ENCODE assay signal across 9 cellular contexts in genomic region chr3:73508330-73508954, GRCh38.
DNase-seq lines count a peak whose midpoint lies in the region; ATAC-seq and TF ChIP-seq lines count a peak whose summit lies in the region.
"Had no signal": no experiment of that assay in that cellular context is flagged by ENCODE, and none has a peak within 500 bp of the region (broad histone marks: within the 10 kb centered on the region; RNA-seq: fewer than 3 reads in every experiment).

No MANE protein-coding gene starts in this region.

- peak; percentile 81 for ATAC-seq in GM23338

- H3K4me1 ChIP-seq in GM23338 (ENCODE audit: insufficient read depth) (peaks cover 36% of the 10 kb centered on the region), MM.1S (ENCODE audit: low read length) (peaks cover 21% of the 10 kb centered on the region), SJCRH30 (peaks cover 23% of the 10 kb centered on the region)

- H3F3A ChIP-seq in GM23338 (replicated peaks; ENCODE audit: low read depth) (peaks cover 6% of the 10 kb centered on the region; the same call in 1 of the 2 replicates), MM.1S (ENCODE audit: insufficient read depth, low read length) (peaks cover 3% of the 10 kb centered on the region; the same call in 1 of the 2 replicates)

- no peak overlapping the region for H2AFZ ChIP-seq in GM23338
- H2AFZ ChIP-seq in MM.1S (ENCODE audit: low read length) = no peak overlapping the region

- no peak overlapping the region for H3K27ac ChIP-seq in GM23338 (ENCODE audit: low read depth)
- no peak overlapping the region for H3K27ac ChIP-seq in MM.1S (ENCODE audit: low read length)
- H3K27ac ChIP-seq in SJCRH30 = no peak overlapping the region

- H3K27ac Mint-ChIP-seq in GM23338 (no peak overlapping the region), endothelial cell (ENCODE audit: unreplicated experiment) (no peak overlapping the region)
- H3K27ac Mint-ChIP-seq: CD8-positive, alpha-beta memory T cell had no signal

- H3K9me3 ChIP-seq in MM.1S (replicated peaks; ENCODE audit: insufficient read depth, low read length) (no peaks in the 10 kb centered on the region), SJCRH30 (replicated peaks) (no peaks in the 10 kb centered on the region)

- H3K9me3 Mint-ChIP-seq in GM23338 (no peaks in the 10 kb centered on the region), endothelial cell (ENCODE audit: unreplicated experiment) (no peaks in the 10 kb centered on the region)
- H3K9me3 Mint-ChIP-seq: CD8-positive, alpha-beta memory T cell had no signal

- H3K4me3 Mint-ChIP-seq in GM23338 (no peak overlapping the region), endothelial cell (ENCODE audit: unreplicated experiment) (no peak overlapping the region)
- H3K4me3 Mint-ChIP-seq: CD8-positive, alpha-beta memory T cell had no signal

- H3K27me3 Mint-ChIP-seq in GM23338 (ENCODE audit: insufficient read depth, low read depth, poor library complexity) = peaks cover 9% of the 10 kb centered on the region
- no peaks in the 10 kb centered on the region for H3K27me3 Mint-ChIP-seq in endothelial cell (ENCODE audit: unreplicated experiment)

- H3K9me2 ChIP-seq in GM23338 (ENCODE audit: insufficient read depth) (no peaks in the 10 kb centered on the region), MM.1S (replicated peaks; ENCODE audit: insufficient read depth, low read length) (no peaks in the 10 kb centered on the region)

- H3K9ac ChIP-seq in MM.1S (ENCODE audit: low read length) = no peak overlapping the region

- H3K4me3 ChIP-seq in GM23338 = no peak overlapping the region
- H3K4me3 ChIP-seq in MM.1S (ENCODE audit: low read length) = no peak overlapping the region
- no peak overlapping the region for H3K4me3 ChIP-seq in SJCRH30

- H3K4me1 Mint-ChIP-seq in GM23338 (peaks cover 42% of the 10 kb centered on the region), endothelial cell (ENCODE audit: unreplicated experiment) (peaks cover 27% of the 10 kb centered on the region)
- H3K4me1 Mint-ChIP-seq: CD8-positive, alpha-beta memory T cell had no signal

- H3K79me2 ChIP-seq in GM23338 (replicated peaks; ENCODE audit: insufficient read depth) = no peaks in the 10 kb centered on the region
- no peaks in the 10 kb centered on the region for H3K79me2 ChIP-seq in MM.1S (ENCODE audit: low read length)

- peaks cover 29% of the 10 kb centered on the region for H3K27me3 ChIP-seq in GM23338 (ENCODE audit: insufficient read depth)
- H3K27me3 ChIP-seq in MM.1S (replicated peaks; ENCODE audit: insufficient read depth, low read length) = no peaks in the 10 kb centered on the region
- no peaks in the 10 kb centered on the region for H3K27me3 ChIP-seq in SJCRH30

- DNase-seq in NCI-H1694 treated with DMSO at 0.1 percent for 48 hours (lab: John Stamatoyannopoulos, UW) = peak; percentile 6
- DNase-seq in NCI-H1694 (lab: John Stamatoyannopoulos, UW) = no peak
- DNase-seq in GM23338 (ENCODE audit: low spot score) = peak; percentile 92
- peak; percentile 71 for DNase-seq in MM.1S
- peak; percentile 40 to 77 for DNase-seq in SJCRH30
- DNase-seq in endothelial cell (ENCODE audit: low spot score) = peak; percentile 62
- DNase-seq in midbrain (lab: John Stamatoyannopoulos, UW) = peak; percentile 74
- no peak for DNase-seq in islet precursor cell

- H3K4me2 ChIP-seq in GM23338 (no peak overlapping the region), MM.1S (ENCODE audit: low read depth, low read length) (no peak overlapping the region)

- H4K20me1 ChIP-seq in GM23338 (replicated peaks; ENCODE audit: insufficient read depth) = no peaks in the 10 kb centered on the region
- H4K20me1 ChIP-seq in MM.1S (ENCODE audit: insufficient read depth, low read length) = no peaks in the 10 kb centered on the region

- no peaks in the 10 kb centered on the region for H3K36me3 Mint-ChIP-seq in GM23338 (ENCODE audit: low read depth)
- H3K36me3 Mint-ChIP-seq in endothelial cell (ENCODE audit: low read depth, unreplicated experiment) = no peaks in the 10 kb centered on the region
- H3K36me3 Mint-ChIP-seq: CD8-positive, alpha-beta memory T cell had no signal

- TF ChIP-seq CTCF in GM23338 (conservative IDR thresholded peaks at IDR 0.05; ENCODE audit: low read depth in 2 of 2) = peak; percentile 80 to 86
- TF ChIP-seq CTCF in MM.1S (IDR thresholded peaks at IDR 0.05; ENCODE audit: low read length) = peak; percentile 74
- TF ChIP-seq CTCF in endothelial cell (IDR thresholded peaks at IDR 0.05; ENCODE audit: unreplicated experiment) = peak; percentile 79

- H3K36me3 ChIP-seq in GM23338 (ENCODE audit: insufficient read depth) = no peaks in the 10 kb centered on the region
- no peaks in the 10 kb centered on the region for H3K36me3 ChIP-seq in MM.1S (replicated peaks; ENCODE audit: insufficient read depth, low read length)
- H3K36me3 ChIP-seq in SJCRH30 = no peaks in the 10 kb centered on the region

TF ChIP-seq in GM23338, 12 proteins besides CTCF, POLR2A, EP300 and RAD21:
- TF ChIP-seq ZNF462 (CRISPR knock-in tag; IDR thresholded peaks at IDR 0.05) (peak; percentile 95), POLR2AphosphoS5 (IDR thresholded peaks at IDR 0.05; ENCODE audit: low read depth) (no peak)

Comparison
In these comparisons a context has a peak if more than half of its experiments do, and no peak if none do; other contexts are left out.
1. DNase-seq: peak in NCI-H1694 treated with DMSO at 0.1 percent for 48 hours (single experiment), GM23338 (single experiment), MM.1S (single experiment), SJCRH30 (2 of 2), endothelial cell (single experiment) and midbrain (single experiment); none in NCI-H1694 (single experiment) and islet precursor cell (single experiment).
2. Peak in every context shown above with its lines, with median percentiles within 50 percentile points of each other: CTCF ChIP-seq.